8 cellular contexts compared by ENCODE assay signal in the genomic region with DNA sequence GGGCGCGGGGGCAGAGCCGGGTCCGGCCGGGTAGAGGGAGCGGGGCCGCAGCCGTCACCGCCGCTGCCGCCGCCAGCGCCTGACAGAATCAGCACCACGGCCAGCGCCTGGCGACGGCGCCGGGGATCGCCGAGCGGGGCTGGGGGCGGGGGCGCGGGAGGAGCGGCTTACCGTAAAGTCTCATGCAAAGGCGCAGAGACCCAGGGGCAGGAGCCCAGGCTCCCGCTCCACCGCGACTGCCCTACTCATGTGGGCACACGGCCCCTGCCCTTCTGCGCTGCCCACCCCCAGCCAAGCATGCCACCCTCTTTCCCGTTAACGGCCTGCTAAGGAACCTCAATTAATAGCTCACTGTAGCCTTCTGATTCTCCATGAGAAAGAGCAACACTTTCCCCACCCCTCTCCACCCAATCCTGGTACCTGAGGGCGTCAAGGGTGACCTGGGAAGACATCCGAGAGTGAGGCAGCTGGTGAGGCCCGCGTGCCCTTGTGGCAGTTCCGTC. TPM values are rescaled to one million over a fixed set of nuclear protein-coding genes. Genes with fewer than 3 reads are reported as not detected.
A peak's percentile ranks its signal among the peaks of the same experiment; 100 is the strongest.
DNase-seq lines count a peak whose midpoint lies in the region; ATAC-seq lines count a peak whose summit lies in the region.

A gene with protein sequence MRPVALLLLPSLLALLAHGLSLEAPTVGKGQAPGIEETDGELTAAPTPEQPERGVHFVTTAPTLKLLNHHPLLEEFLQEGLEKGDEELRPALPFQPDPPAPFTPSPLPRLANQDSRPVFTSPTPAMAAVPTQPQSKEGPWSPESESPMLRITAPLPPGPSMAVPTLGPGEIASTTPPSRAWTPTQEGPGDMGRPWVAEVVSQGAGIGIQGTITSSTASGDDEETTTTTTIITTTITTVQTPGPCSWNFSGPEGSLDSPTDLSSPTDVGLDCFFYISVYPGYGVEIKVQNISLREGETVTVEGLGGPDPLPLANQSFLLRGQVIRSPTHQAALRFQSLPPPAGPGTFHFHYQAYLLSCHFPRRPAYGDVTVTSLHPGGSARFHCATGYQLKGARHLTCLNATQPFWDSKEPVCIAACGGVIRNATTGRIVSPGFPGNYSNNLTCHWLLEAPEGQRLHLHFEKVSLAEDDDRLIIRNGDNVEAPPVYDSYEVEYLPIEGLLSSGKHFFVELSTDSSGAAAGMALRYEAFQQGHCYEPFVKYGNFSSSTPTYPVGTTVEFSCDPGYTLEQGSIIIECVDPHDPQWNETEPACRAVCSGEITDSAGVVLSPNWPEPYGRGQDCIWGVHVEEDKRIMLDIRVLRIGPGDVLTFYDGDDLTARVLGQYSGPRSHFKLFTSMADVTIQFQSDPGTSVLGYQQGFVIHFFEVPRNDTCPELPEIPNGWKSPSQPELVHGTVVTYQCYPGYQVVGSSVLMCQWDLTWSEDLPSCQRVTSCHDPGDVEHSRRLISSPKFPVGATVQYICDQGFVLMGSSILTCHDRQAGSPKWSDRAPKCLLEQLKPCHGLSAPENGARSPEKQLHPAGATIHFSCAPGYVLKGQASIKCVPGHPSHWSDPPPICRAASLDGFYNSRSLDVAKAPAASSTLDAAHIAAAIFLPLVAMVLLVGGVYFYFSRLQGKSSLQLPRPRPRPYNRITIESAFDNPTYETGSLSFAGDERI (minus strand): TSS at position 98 of the 503 bp plus-strand sequence. CDS start 164 bp downstream, outside the sequence.

- DNase-seq in G401 (ENCODE audit: low spot score) (peak; percentile 86), NCI-H2107 (lab: John Stamatoyannopoulos, UW) (peak; percentile 33), cerebellar cortex (ENCODE audit: low spot score) (peak; percentile 82), kidney tubule cell (ENCODE audit: low spot score) (peak; percentile 54)
- peak; percentile 25 for DNase-seq in activated CD4-positive, alpha-beta T cell treated with anti-CD3 and anti-CD28 coated beads for 1 hour
- DNase-seq in stimulated activated CD4-positive, alpha-beta T cell treated with anti-CD3 and anti-CD28 coated beads, Interleukin-2, amount 100 ng/mL, for 24 hours: peak; percentile 75 to 83

- in situ Hi-C loops in G401 (cut with HindIII; ENCODE audit: low sequenced_read_pairs): no loop called here

- ATAC-seq in GM18870 (IDR thresholded peaks at IDR 0.05; ENCODE audit: unreplicated experiment) (no peak), HG03460 (IDR thresholded peaks at IDR 0.05; ENCODE audit: unreplicated experiment) (no peak)

RNA-seq across cellular contexts. Expression of the gene that starts here (rescaled TPM):
- not detected in 2 replicates for total RNA-seq in G401 (2014; rRNA removed; shearing (Covaris generic))

Comparison
In these comparisons a context has a peak if more than half of its experiments do, and no peak if none do; other contexts are left out.
1. Peak in DNase-seq in G401; RNA of the gene not detected or under 1 TPM.
2. DNase-seq: peak in every context shown above with its lines; median percentile 86 in G401; 82 in cerebellar cortex; 79 in stimulated activated CD4-positive, alpha-beta T cell treated with anti-CD3 and anti-CD28 coated beads, Interleukin-2, amount 100 ng/mL, for 24 hours; 54 in kidney tubule cell; 33 in NCI-H2107; 25 in activated CD4-positive, alpha-beta T cell treated with anti-CD3 and anti-CD28 coated beads for 1 hour.